Comparison of ENCODE assay signal across 27 cellular contexts in genomic region chr5:164824671-164825070, GRCh38.
"Had no signal": no experiment of that assay in that cellular context is flagged by ENCODE, and none has a peak within 500 bp of the region (broad histone marks: within the 10 kb centered on the region; RNA-seq: fewer than 3 reads in every experiment).

No MANE protein-coding gene starts in this region.

- H3K9me3 Mint-ChIP-seq: nephron had no signal

- H3K79me2 ChIP-seq: hepatocyte had no signal

- H3K4me2 ChIP-seq: hepatocyte, smooth muscle cell had no signal

- H3K36me3 Mint-ChIP-seq: naive thymus-derived CD4-positive, alpha-beta T cell had no signal

- H2AFZ ChIP-seq: hepatocyte had no signal

- DNase-seq: cortex of kidney; foreskin keratinocyte; heart left ventricle; kidney; left lung; mesenchymal stem cell; midbrain; naive thymus-derived CD4-positive, alpha-beta T cell; occipital lobe; ovary; right lobe of liver; stimulated activated CD4-positive, alpha-beta T cell treated with anti-CD3 and anti-CD28 coated beads, Interleukin-12 subunit alpha, Interleukin-12 subunit beta, amount 100 ng/mL, for 4 hours; stimulated activated CD4-positive, alpha-beta T cell treated with anti-CD3 and anti-CD28 coated beads, Interleukin-1b, Interleukin-23, amount 100 ng/mL, for 48 hours; stimulated activated CD4-positive, alpha-beta T cell treated with anti-CD3 and anti-CD28 coated beads, Interleukin-4, amount 100 ng/mL, for 1 hour; stimulated activated CD8-positive, alpha-beta memory T cell treated with anti-CD3 and anti-CD28 coated beads, Interleukin-4, amount 100 ng/mL, for 48 hours; stimulated activated naive CD4-positive, alpha-beta T cell; stimulated activated naive CD8-positive, alpha-beta T cell treated with anti-CD3 and anti-CD28 coated beads, Interleukin-15, amount 100 ng/mL, for 72 hours; transverse colon; upper lobe of right lung; uterus had no signal

- H3K4me1 Mint-ChIP-seq: naive thymus-derived CD4-positive, alpha-beta T cell; nephron; stimulated activated naive CD8-positive, alpha-beta T cell treated with anti-CD3 and anti-CD28 coated beads, Interleukin-15, amount 100 ng/mL, for 72 hours had no signal

- H3K4me3 Mint-ChIP-seq: naive thymus-derived CD4-positive, alpha-beta T cell; nephron; stimulated activated naive CD8-positive, alpha-beta T cell treated with anti-CD3 and anti-CD28 coated beads, Interleukin-15, amount 100 ng/mL, for 72 hours had no signal

- H3K27me3 ChIP-seq: esophagus muscularis mucosa, foreskin keratinocyte, gastroesophageal sphincter, heart left ventricle, hepatocyte, left lung, ovary, right lobe of liver, suprapubic skin, transverse colon, upper lobe of right lung, uterus had no signal

- FAIRE-seq: kidney had no signal

- H3K36me3 ChIP-seq: esophagus muscularis mucosa, gastroesophageal sphincter, heart left ventricle, left lung, ovary, right lobe of liver, suprapubic skin, transverse colon, upper lobe of right lung, uterus had no signal

- ATAC-seq: foreskin keratinocyte; gastroesophageal sphincter; heart left ventricle; left lung; naive thymus-derived CD4-positive, alpha-beta T cell; right lobe of liver; stimulated activated naive CD8-positive, alpha-beta T cell treated with anti-CD3 and anti-CD28 coated beads, Interleukin-15, amount 100 ng/mL, for 72 hours; upper lobe of right lung had no signal

- H3K27ac Mint-ChIP-seq: naive thymus-derived CD4-positive, alpha-beta T cell; nephron; stimulated activated naive CD8-positive, alpha-beta T cell treated with anti-CD3 and anti-CD28 coated beads, Interleukin-15, amount 100 ng/mL, for 72 hours had no signal

- H3K27ac ChIP-seq: epithelial cell of prostate, esophagus muscularis mucosa, foreskin keratinocyte, gastroesophageal sphincter, heart left ventricle, hepatocyte, left lung, ovary, right lobe of liver, suprapubic skin, transverse colon, upper lobe of right lung, uterus had no signal

- H3K9me3 ChIP-seq: esophagus muscularis mucosa, gastroesophageal sphincter, heart left ventricle, left lung, ovary, right lobe of liver, suprapubic skin, transverse colon, upper lobe of right lung, uterus had no signal

- H3K4me3 ChIP-seq: esophagus muscularis mucosa, gastroesophageal sphincter, heart left ventricle, hepatocyte, left lung, ovary, right lobe of liver, smooth muscle cell, suprapubic skin, transverse colon, upper lobe of right lung, uterus had no signal

- H3K27me3 Mint-ChIP-seq: naive thymus-derived CD4-positive, alpha-beta T cell; stimulated activated naive CD8-positive, alpha-beta T cell treated with anti-CD3 and anti-CD28 coated beads, Interleukin-15, amount 100 ng/mL, for 72 hours had no signal

- H3K4me1 ChIP-seq: esophagus muscularis mucosa, foreskin keratinocyte, gastroesophageal sphincter, heart left ventricle, left lung, right lobe of liver, suprapubic skin, transverse colon, upper lobe of right lung, uterus had no signal
